8 cellular contexts compared by ENCODE assay signal in genomic region chr4:6200011-6200921, GRCh38. TPM values are rescaled to one million over a fixed set of nuclear protein-coding genes. Genes with fewer than 3 reads are reported as not detected.
A peak's percentile ranks its signal among the peaks of the same experiment; 100 is the strongest.
DNase-seq lines count a peak whose midpoint lies in the region; ATAC-seq and TF ChIP-seq lines count a peak whose summit lies in the region.

JAKMIP1 (minus strand) TSS chr4:6200549; CDS start chr4:6112850, 87,699 bp downstream.

- intact Hi-C loops in ascending aorta (cut with DNase I): no loop called here

- H3F3A ChIP-seq in smooth muscle cell (ENCODE audit: low read depth): no peaks in the 10 kb centered on the region

- H3K4me3 Mint-ChIP-seq in T-helper 17 cell: peak within 1 kb of the TSS; percentile 92

- H3K9me3 ChIP-seq in T-helper 17 cell (ENCODE audit: control insufficient read depth, low read length, poor library complexity, severe bottlenecking): no peaks in the 10 kb centered on the region
- H3K9me3 ChIP-seq in ascending aorta: no peaks in the 10 kb centered on the region
- H3K9me3 ChIP-seq in iPS DF 6.9 (ENCODE audit: control insufficient read depth, insufficient read depth, low read length): no peaks in the 10 kb centered on the region
- no peaks in the 10 kb centered on the region for H3K9me3 ChIP-seq in smooth muscle cell (replicated peaks; ENCODE audit: low read depth)

- H3K36me3 ChIP-seq in ascending aorta: no peaks in the 10 kb centered on the region
- H3K36me3 ChIP-seq in iPS DF 6.9 (ENCODE audit: control insufficient read depth, insufficient read depth, low read length): no peaks in the 10 kb centered on the region
- H3K36me3 ChIP-seq in smooth muscle cell (ENCODE audit: low read depth): no peaks in the 10 kb centered on the region

- DNase-seq in COLO829 (ENCODE audit: low spot score): peak; percentile 20
- DNase-seq in T-helper 17 cell: peak; percentile 88 to 91 (median 89)
- DNase-seq in ascending aorta (ENCODE audit: low spot score in 2 of 2): no peak
- no peak for DNase-seq in iPS DF 6.9 (ENCODE audit: low read depth, low spot score)
- DNase-seq in smooth muscle cell (lab: John Stamatoyannopoulos, UW; ENCODE audit: unreplicated experiment): peak; percentile 75
- no peak for DNase-seq in HT-29 (ENCODE audit: low spot score)

- H3K4me1 ChIP-seq in ascending aorta: peaks cover 0 to 3% of the 10 kb centered on the region in 2 donors
- peaks cover 3% of the 10 kb centered on the region for H3K4me1 ChIP-seq in iPS DF 6.9 (ENCODE audit: control insufficient read depth, insufficient read depth, low read length)
- H3K4me1 ChIP-seq in smooth muscle cell (ENCODE audit: low read depth): no peaks in the 10 kb centered on the region

- H3K27ac ChIP-seq in ascending aorta: no peak within 1 kb of the TSS
- no peak within 1 kb of the TSS for H3K27ac ChIP-seq in iPS DF 6.9 (ENCODE audit: low read length)
- H3K27ac ChIP-seq in smooth muscle cell (ENCODE audit: low read depth): no peak within 1 kb of the TSS

- no peak within 1 kb of the TSS for H3K9ac ChIP-seq in smooth muscle cell (ENCODE audit: low read depth)

- H3K4me1 Mint-ChIP-seq in T-helper 17 cell: peaks cover 20% of the 10 kb centered on the region

- no peaks in the 10 kb centered on the region for H4K20me1 ChIP-seq in smooth muscle cell (ENCODE audit: low read depth)

- TF ChIP-seq CTCF in ascending aorta (IDR thresholded peaks at IDR 0.05) (no peak), smooth muscle cell (IDR thresholded peaks at IDR 0.05; ENCODE audit: borderline replicate concordance, insufficient read depth, poor library complexity, severe bottlenecking) (no peak)

- peaks cover 8% of the 10 kb centered on the region for H3K36me3 Mint-ChIP-seq in T-helper 17 cell (ENCODE audit: low read depth)

- H2AFZ ChIP-seq in smooth muscle cell (ENCODE audit: low read depth): peak within 1 kb of the TSS; percentile 88

- peak; percentile 83 for ATAC-seq in GM19438 (IDR thresholded peaks at IDR 0.05; ENCODE audit: low read depth, unreplicated experiment)
- peak; percentile 48 for ATAC-seq in HG03558 (IDR thresholded peaks at IDR 0.05; ENCODE audit: extremely low read depth, unreplicated experiment)
- peak; percentile 92 for ATAC-seq in T-helper 17 cell

- WGBS in iPS DF 6.9 (ENCODE audit: insufficient coverage, insufficient read length): no CpG with 5 or more reads among the region's 107 CpGs
- WGBS in smooth muscle cell (ENCODE audit: low lambda C conversion rate): 0% methylated on average over 46 of the region's 107 CpGs

- H3K4me3 ChIP-seq in ascending aorta: peak within 1 kb of the TSS; percentile 54 to 64
- peak within 1 kb of the TSS; percentile 83 for H3K4me3 ChIP-seq in iPS DF 6.9 (ENCODE audit: low read length)
- peak within 1 kb of the TSS; percentile 65 for H3K4me3 ChIP-seq in smooth muscle cell

- H3K27ac Mint-ChIP-seq in T-helper 17 cell: peak within 1 kb of the TSS; percentile 60

- H3K79me2 ChIP-seq in smooth muscle cell (ENCODE audit: low read depth): no peaks in the 10 kb centered on the region

- peaks cover 21% of the 10 kb centered on the region for H3K27me3 Mint-ChIP-seq in T-helper 17 cell

- peak within 1 kb of the TSS; percentile 100 for H3K4me2 ChIP-seq in smooth muscle cell

- H3K27me3 ChIP-seq in ascending aorta (no peaks in the 10 kb centered on the region), iPS DF 6.9 (ENCODE audit: control insufficient read depth, insufficient read depth, low read length) (no peaks in the 10 kb centered on the region; the same call in 1 of the 2 replicates), smooth muscle cell (ENCODE audit: low read depth) (peaks cover 63% of the 10 kb centered on the region)

RNA-seq across cellular contexts. Expression of gene JAKMIP1, which starts in this region (rescaled TPM):
- 10 to 100 TPM in 1 of 2 donors, 1 to 10 TPM in 1; 8.5 to 16.8 TPM for total RNA-seq in T-helper 17 cell
- total RNA-seq in ascending aorta: not detected
- 0.45 TPM in 1 of 2 replicates, not detected in the other for total RNA-seq in smooth muscle cell
- polyA plus RNA-seq in smooth muscle cell: 0.07 and 0.64 TPM in 2 replicates
- not detected in 2 replicates for total RNA-seq in HT-29 (2014; rRNA removed; shearing (Covaris generic))

Comparison
In these comparisons a context has a peak if more than half of its experiments do, and no peak if none do; other contexts are left out.
1. Peak in DNase-seq, H3K4me3 ChIP-seq and H3K4me2 ChIP-seq in smooth muscle cell; RNA of the gene not detected or under 1 TPM.
2. DNase-seq: peak in COLO829 (single experiment) and T-helper 17 cell (3 of 3); none in ascending aorta (0 of 2), iPS DF 6.9 (single experiment) and HT-29 (single experiment).
3. Peak in every context shown above with its lines, with median percentiles within 50 percentile points of each other: ATAC-seq and H3K4me3 ChIP-seq.